Comparison of ENCODE assay signal across 2 cellular contexts in the genomic region with DNA sequence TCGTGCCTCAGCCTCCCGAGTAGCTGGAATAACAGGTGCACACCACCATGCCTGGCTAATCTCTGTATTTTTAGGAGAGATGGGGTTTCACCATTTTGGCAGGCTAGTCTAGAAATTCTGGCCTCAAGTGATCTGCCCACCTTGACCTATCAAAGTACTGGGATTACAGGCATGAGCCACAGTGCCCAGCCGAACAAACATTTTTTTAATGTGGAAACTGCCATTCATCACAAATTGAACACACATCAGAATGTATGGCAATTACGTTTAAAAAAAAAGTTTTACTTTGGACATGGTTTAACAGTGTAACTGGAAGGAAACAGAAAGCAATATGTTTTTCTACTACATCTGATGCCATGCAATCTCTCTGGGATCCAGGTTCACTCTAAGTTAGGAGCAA.
TF ChIP-seq lines count a peak whose summit lies in the region.

No MANE protein-coding gene starts in this region.

TF ChIP-seq in HepG2, 621 proteins besides CTCF, POLR2A, EP300 and RAD21:
- TF ChIP-seq ZNF256 (CRISPR knock-in tag; conservative IDR thresholded peaks at IDR 0.05): no peak
- peak; percentile 60 for TF ChIP-seq RBFOX2 (IDR thresholded peaks at IDR 0.05; ENCODE audit: low read depth, low read length)
- TF ChIP-seq AGO2 (optimal IDR thresholded peaks at IDR 0.05; ENCODE audit: low read depth, low read length): peak; percentile 60
- TF ChIP-seq ZKSCAN5 (CRISPR knock-in tag; IDR thresholded peaks at IDR 0.05): no peak
- TF ChIP-seq, protein P1, sequence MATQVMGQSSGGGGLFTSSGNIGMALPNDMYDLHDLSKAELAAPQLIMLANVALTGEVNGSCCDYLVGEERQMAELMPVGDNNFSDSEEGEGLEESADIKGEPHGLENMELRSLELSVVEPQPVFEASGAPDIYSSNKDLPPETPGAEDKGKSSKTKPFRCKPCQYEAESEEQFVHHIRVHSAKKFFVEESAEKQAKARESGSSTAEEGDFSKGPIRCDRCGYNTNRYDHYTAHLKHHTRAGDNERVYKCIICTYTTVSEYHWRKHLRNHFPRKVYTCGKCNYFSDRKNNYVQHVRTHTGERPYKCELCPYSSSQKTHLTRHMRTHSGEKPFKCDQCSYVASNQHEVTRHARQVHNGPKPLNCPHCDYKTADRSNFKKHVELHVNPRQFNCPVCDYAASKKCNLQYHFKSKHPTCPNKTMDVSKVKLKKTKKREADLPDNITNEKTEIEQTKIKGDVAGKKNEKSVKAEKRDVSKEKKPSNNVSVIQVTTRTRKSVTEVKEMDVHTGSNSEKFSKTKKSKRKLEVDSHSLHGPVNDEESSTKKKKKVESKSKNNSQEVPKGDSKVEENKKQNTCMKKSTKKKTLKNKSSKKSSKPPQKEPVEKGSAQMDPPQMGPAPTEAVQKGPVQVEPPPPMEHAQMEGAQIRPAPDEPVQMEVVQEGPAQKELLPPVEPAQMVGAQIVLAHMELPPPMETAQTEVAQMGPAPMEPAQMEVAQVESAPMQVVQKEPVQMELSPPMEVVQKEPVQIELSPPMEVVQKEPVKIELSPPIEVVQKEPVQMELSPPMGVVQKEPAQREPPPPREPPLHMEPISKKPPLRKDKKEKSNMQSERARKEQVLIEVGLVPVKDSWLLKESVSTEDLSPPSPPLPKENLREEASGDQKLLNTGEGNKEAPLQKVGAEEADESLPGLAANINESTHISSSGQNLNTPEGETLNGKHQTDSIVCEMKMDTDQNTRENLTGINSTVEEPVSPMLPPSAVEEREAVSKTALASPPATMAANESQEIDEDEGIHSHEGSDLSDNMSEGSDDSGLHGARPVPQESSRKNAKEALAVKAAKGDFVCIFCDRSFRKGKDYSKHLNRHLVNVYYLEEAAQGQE (IDR thresholded peaks at IDR 0.05; ENCODE audit: borderline replicate concordance in 1 of 2, low read depth in 1 of 2, low read length in 2 of 2): no peak
- TF ChIP-seq SSRP1 (CRISPR knock-in tag; IDR thresholded peaks at IDR 0.05): no peak
- TF ChIP-seq ZNF12 (CRISPR knock-in tag; IDR thresholded peaks at IDR 0.05): no peak

TF ChIP-seq in K562, 482 proteins besides CTCF, POLR2A, EP300 and RAD21:
- TF ChIP-seq ZNF3 (CRISPR knock-in tag; IDR thresholded peaks at IDR 0.05) (no peak), AFF4 (CRISPR knock-in tag; IDR thresholded peaks at IDR 0.05) (no peak), ERF (CRISPR knock-in tag; IDR thresholded peaks at IDR 0.05) (no peak), CREB3 (tag; conservative IDR thresholded peaks at IDR 0.05; ENCODE audit: low read depth) (no peak)
